In genomic region chr5:143824851-143825720, GRCh38 we compare ENCODE assay signal across 8 cellular contexts.
DNase-seq lines count a peak whose midpoint lies in the region; ATAC-seq lines count a peak whose summit lies in the region.

No MANE protein-coding gene starts in this region.

- DNase-seq in AG08395 (ENCODE audit: low spot score) = peak; percentile 82
- DNase-seq in NCI-H2196 treated with DMSO at 0.1 percent for 48 hours (lab: John Stamatoyannopoulos, UW; ENCODE audit: unreplicated experiment) = peak; percentile 59
- DNase-seq in activated CD4-positive, CD25-positive, alpha-beta regulatory T cell (lab: John Stamatoyannopoulos, UW) = peak; percentile 63 to 79 (median 72)
- peak in 58 of 61 donors; percentile 1 to 87 (median 51) for DNase-seq in caudate nucleus (lab: John Stamatoyannopoulos, UW)
- DNase-seq in kidney glomerular epithelial cell (lab: John Stamatoyannopoulos, UW) = peak; percentile 44
- peak; percentile 80 for DNase-seq in stimulated activated CD4-positive, alpha-beta T cell treated with anti-CD3 and anti-CD28 coated beads, Interleukin-2, amount 100 ng/mL, for 4 hours (ENCODE audit: low read depth)

- H3K27ac ChIP-seq in caudate nucleus (ENCODE audit: low read depth, low read length) = no peak overlapping the region

- peak; percentile 38 for ATAC-seq in GM18520 (IDR thresholded peaks at IDR 0.05; ENCODE audit: unreplicated experiment)
- peak; percentile 65 for ATAC-seq in HG03066 (IDR thresholded peaks at IDR 0.05; ENCODE audit: low read depth, unreplicated experiment)
